17 cellular contexts compared by ENCODE assay signal in the genomic region with DNA sequence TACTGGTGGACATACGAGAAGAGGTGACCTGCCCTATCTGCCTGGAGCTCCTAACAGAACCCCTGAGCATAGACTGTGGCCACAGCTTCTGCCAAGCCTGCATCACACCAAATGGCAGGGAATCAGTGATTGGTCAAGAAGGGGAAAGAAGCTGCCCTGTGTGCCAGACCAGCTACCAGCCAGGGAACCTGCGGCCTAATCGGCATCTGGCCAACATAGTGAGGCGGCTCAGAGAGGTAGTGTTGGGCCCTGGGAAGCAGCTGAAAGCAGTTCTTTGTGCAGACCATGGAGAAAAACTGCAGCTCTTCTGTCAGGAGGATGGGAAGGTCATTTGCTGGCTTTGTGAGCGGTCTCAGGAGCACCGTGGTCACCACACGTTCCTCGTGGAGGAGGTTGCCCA. TPM values are rescaled to one million over a fixed set of nuclear protein-coding genes. Genes with fewer than 3 reads are reported as not detected.
DNase-seq lines count a peak whose midpoint lies in the region; ATAC-seq and TF ChIP-seq lines count a peak whose summit lies in the region.
"Had no signal": no experiment of that assay in that cellular context is flagged by ENCODE, and none has a peak within 500 bp of the region (broad histone marks: within the 10 kb centered on the region; RNA-seq: fewer than 3 reads in every experiment).

No MANE protein-coding gene starts in this region.

- TF ChIP-seq CTCF in parathyroid adenoma (IDR thresholded peaks at IDR 0.05), result no peak
- no peak for TF ChIP-seq CTCF in Peyer's patch (IDR thresholded peaks at IDR 0.05)

- no peak for TF ChIP-seq POLR2A in Peyer's patch (IDR thresholded peaks at IDR 0.05)

- H3K27ac ChIP-seq in parathyroid adenoma (no peak overlapping the region), Peyer's patch (no peak overlapping the region)
- H3K27ac ChIP-seq: SK-N-MC had no signal

- H3K79me2 ChIP-seq in parathyroid adenoma, result no peaks in the 10 kb centered on the region

- H3K9me3 ChIP-seq in parathyroid adenoma (ENCODE audit: control insufficient read depth, low read length) (no peaks in the 10 kb centered on the region), Peyer's patch (no peaks in the 10 kb centered on the region)

- no peaks in the 10 kb centered on the region for H3K4me1 ChIP-seq in parathyroid adenoma
- H3K4me1 ChIP-seq in Peyer's patch, result no peaks in the 10 kb centered on the region

- H3K4me3 ChIP-seq in parathyroid adenoma (ENCODE audit: low read depth, low read length) (no peak overlapping the region), Peyer's patch (no peak overlapping the region)
- H3K4me3 ChIP-seq: SK-N-MC had no signal

- no peak overlapping the region for H3K9ac ChIP-seq in parathyroid adenoma

- H3K27me3 ChIP-seq in parathyroid adenoma (ENCODE audit: control insufficient read depth, insufficient read depth, low read length) (no peaks in the 10 kb centered on the region), Peyer's patch (no peaks in the 10 kb centered on the region)

- H2AFZ ChIP-seq in parathyroid adenoma, result peak overlapping the region; percentile 33

- no peak for ATAC-seq in GM21528 (IDR thresholded peaks at IDR 0.05; ENCODE audit: low FRiP score, unreplicated experiment)
- no peak for ATAC-seq in GM19035 (IDR thresholded peaks at IDR 0.05; ENCODE audit: unreplicated experiment)

- no peak overlapping the region for H3K4me2 ChIP-seq in parathyroid adenoma (ENCODE audit: low read length)

- DNase-seq in Ammon's horn (ENCODE audit: low spot score) (peak; percentile 22), M059J (ENCODE audit: low read depth) (peak; percentile 49), medulla oblongata (ENCODE audit: extremely low spot score) (peak; percentile 21), Peyer's patch (no peak)
- DNase-seq: DMS79 treated with DMSO at 0.1 percent for 48 hours, Kasumi-1, NCI-H1105, NCI-H1694 treated with DMSO at 0.1 percent for 48 hours, NCI-H510A, NCI-H748 treated with DMSO at 0.1 percent for 48 hours, Right ventricle myocardium superior had no signal

- no peaks in the 10 kb centered on the region for H3K36me3 ChIP-seq in parathyroid adenoma (ENCODE audit: control insufficient read depth, insufficient read depth, low read length)
- no peaks in the 10 kb centered on the region for H3K36me3 ChIP-seq in Peyer's patch

RNA-seq across cellular contexts. Expression of gene TRIM6, which starts 6.9 kb away (rescaled TPM):
- 9.6 and 24.7 TPM in 2 replicates for total RNA-seq in M059J (2014; rRNA removed; shearing (Covaris generic))
- total RNA-seq in Peyer's patch, result 1 to 10 TPM in 3 of 4 donors, under 1 TPM in 1; 0.53 to 3.3 (median 1.3) TPM
- total RNA-seq: OCI-LY7 had no signal

RNA-seq across cellular contexts. Expression of gene TRIM34, which starts 21.5 kb away (rescaled TPM):
- total RNA-seq in M059J (2014; rRNA removed; shearing (Covaris generic)), result 13.2 and 22.2 TPM in 2 replicates
- 10 to 100 TPM in 3 of 4 donors, 1 to 10 TPM in 1; 6.7 to 14.9 (median 11.0) TPM for total RNA-seq in Peyer's patch

RNA-seq across cellular contexts. Expression of gene OR52B6, which starts 22.6 kb away (rescaled TPM):
- total RNA-seq in M059J (2014; rRNA removed; shearing (Covaris generic)), result not detected in 2 replicates
- total RNA-seq in Peyer's patch, result not detected
- total RNA-seq: A673, OCI-LY7, Right ventricle myocardium superior had no signal

RNA-seq across cellular contexts. Expression of gene OR52H1, which starts 55.0 kb away (rescaled TPM):
- total RNA-seq in M059J (2014; rRNA removed; shearing (Covaris generic)), result not detected in 2 replicates
- not detected for total RNA-seq in Peyer's patch
- total RNA-seq: A673, Right ventricle myocardium superior had no signal

Comparison
In these comparisons a context has a peak if more than half of its experiments do, and no peak if none do; other contexts are left out.
1. DNase-seq: peak in Ammon's horn (single experiment), M059J (single experiment) and medulla oblongata (single experiment); none in Peyer's patch (0 of 3).